ENCODE assay signal across 1 cellular context in the genomic region with DNA sequence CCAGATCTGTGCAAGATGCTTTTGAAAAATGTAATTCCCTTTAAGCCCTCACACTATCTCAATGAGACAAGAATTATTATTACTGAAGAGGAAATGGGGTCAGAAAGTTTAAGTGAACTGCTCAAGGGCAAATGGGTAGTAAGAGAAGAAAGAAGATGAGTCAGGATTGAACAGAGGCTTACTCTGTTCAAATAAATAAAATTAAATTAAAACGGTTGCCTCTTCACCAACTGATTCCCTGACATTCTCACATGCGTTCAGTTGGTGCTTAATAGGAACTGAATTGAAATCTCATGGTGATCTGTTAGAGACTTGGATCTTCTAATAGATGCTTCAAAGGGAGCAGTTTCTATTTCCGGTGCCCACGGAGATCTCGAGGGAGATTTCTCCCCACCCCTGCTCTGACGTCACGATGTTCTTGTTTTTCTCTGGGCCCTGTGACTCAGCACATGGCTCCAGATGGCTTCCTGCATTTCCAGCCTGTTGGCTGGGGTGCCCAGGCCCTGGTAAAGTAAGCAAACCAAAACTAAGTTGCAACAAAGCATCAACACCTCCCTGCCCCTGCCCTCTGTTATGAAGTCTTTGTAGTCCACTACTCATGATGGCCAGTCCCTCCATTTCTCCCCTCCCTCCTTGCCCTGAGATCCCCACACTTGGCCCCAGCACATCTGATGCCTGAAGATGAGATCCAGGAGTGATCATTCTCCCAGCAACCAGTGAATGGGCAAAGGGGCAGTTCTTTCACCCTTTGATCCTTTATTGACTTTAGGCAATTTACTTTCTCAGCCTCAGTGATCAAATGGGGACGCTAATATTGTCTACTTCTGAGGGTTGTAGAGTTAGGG.
TF ChIP-seq lines count a peak whose summit lies in the region.

No MANE protein-coding gene starts in this region.

TF ChIP-seq in K562, 482 proteins besides CTCF, POLR2A, EP300 and RAD21 (continued from another document and continues in another):
- TF ChIP-seq, protein P1, sequence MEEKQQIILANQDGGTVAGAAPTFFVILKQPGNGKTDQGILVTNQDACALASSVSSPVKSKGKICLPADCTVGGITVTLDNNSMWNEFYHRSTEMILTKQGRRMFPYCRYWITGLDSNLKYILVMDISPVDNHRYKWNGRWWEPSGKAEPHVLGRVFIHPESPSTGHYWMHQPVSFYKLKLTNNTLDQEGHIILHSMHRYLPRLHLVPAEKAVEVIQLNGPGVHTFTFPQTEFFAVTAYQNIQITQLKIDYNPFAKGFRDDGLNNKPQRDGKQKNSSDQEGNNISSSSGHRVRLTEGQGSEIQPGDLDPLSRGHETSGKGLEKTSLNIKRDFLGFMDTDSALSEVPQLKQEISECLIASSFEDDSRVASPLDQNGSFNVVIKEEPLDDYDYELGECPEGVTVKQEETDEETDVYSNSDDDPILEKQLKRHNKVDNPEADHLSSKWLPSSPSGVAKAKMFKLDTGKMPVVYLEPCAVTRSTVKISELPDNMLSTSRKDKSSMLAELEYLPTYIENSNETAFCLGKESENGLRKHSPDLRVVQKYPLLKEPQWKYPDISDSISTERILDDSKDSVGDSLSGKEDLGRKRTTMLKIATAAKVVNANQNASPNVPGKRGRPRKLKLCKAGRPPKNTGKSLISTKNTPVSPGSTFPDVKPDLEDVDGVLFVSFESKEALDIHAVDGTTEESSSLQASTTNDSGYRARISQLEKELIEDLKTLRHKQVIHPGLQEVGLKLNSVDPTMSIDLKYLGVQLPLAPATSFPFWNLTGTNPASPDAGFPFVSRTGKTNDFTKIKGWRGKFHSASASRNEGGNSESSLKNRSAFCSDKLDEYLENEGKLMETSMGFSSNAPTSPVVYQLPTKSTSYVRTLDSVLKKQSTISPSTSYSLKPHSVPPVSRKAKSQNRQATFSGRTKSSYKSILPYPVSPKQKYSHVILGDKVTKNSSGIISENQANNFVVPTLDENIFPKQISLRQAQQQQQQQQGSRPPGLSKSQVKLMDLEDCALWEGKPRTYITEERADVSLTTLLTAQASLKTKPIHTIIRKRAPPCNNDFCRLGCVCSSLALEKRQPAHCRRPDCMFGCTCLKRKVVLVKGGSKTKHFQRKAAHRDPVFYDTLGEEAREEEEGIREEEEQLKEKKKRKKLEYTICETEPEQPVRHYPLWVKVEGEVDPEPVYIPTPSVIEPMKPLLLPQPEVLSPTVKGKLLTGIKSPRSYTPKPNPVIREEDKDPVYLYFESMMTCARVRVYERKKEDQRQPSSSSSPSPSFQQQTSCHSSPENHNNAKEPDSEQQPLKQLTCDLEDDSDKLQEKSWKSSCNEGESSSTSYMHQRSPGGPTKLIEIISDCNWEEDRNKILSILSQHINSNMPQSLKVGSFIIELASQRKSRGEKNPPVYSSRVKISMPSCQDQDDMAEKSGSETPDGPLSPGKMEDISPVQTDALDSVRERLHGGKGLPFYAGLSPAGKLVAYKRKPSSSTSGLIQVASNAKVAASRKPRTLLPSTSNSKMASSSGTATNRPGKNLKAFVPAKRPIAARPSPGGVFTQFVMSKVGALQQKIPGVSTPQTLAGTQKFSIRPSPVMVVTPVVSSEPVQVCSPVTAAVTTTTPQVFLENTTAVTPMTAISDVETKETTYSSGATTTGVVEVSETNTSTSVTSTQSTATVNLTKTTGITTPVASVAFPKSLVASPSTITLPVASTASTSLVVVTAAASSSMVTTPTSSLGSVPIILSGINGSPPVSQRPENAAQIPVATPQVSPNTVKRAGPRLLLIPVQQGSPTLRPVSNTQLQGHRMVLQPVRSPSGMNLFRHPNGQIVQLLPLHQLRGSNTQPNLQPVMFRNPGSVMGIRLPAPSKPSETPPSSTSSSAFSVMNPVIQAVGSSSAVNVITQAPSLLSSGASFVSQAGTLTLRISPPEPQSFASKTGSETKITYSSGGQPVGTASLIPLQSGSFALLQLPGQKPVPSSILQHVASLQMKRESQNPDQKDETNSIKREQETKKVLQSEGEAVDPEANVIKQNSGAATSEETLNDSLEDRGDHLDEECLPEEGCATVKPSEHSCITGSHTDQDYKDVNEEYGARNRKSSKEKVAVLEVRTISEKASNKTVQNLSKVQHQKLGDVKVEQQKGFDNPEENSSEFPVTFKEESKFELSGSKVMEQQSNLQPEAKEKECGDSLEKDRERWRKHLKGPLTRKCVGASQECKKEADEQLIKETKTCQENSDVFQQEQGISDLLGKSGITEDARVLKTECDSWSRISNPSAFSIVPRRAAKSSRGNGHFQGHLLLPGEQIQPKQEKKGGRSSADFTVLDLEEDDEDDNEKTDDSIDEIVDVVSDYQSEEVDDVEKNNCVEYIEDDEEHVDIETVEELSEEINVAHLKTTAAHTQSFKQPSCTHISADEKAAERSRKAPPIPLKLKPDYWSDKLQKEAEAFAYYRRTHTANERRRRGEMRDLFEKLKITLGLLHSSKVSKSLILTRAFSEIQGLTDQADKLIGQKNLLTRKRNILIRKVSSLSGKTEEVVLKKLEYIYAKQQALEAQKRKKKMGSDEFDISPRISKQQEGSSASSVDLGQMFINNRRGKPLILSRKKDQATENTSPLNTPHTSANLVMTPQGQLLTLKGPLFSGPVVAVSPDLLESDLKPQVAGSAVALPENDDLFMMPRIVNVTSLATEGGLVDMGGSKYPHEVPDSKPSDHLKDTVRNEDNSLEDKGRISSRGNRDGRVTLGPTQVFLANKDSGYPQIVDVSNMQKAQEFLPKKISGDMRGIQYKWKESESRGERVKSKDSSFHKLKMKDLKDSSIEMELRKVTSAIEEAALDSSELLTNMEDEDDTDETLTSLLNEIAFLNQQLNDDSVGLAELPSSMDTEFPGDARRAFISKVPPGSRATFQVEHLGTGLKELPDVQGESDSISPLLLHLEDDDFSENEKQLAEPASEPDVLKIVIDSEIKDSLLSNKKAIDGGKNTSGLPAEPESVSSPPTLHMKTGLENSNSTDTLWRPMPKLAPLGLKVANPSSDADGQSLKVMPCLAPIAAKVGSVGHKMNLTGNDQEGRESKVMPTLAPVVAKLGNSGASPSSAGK (IDR thresholded peaks at IDR 0.05), result peak; percentile 83
- TF ChIP-seq EP400 (IDR thresholded peaks at IDR 0.05) (peak; percentile 62), TEAD4 (IDR thresholded peaks at IDR 0.05; ENCODE audit: low read length) (no peak; the same call in 1 of the 2 replicates), TEAD4 (CRISPR knock-in tag; IDR thresholded peaks at IDR 0.05; ENCODE audit: borderline replicate concordance) (no peak), TAF9B (IDR thresholded peaks at IDR 0.05; ENCODE audit: partially characterized antibody) (peak; percentile 45), ZNF644 (tag; IDR thresholded peaks at IDR 0.05; ENCODE audit: low read depth) (peak; percentile 81; the same call in 1 of the 2 replicates), TAF1 (IDR thresholded peaks at IDR 0.05; ENCODE audit: control insufficient read depth, extremely low read depth, insufficient read depth, low read length, severe bottlenecking) (peak; percentile 38), ZNF717 (CRISPR knock-in tag; IDR thresholded peaks at IDR 0.05) (no peak), TAF7 (tag; IDR thresholded peaks at IDR 0.05) (peak; percentile 66), ZBTB1 (CRISPR knock-in tag; IDR thresholded peaks at IDR 0.05; ENCODE audit: borderline replicate concordance, low read depth) (no peak), GABPB1 (CRISPR knock-in tag; IDR thresholded peaks at IDR 0.05) (peak; percentile 57), SMARCA4 (IDR thresholded peaks at IDR 0.05) (peak; percentile 34; the same call in 1 of the 2 replicates), E2F3 (CRISPR knock-in tag; IDR thresholded peaks at IDR 0.05) (peak; percentile 79; the same call in 1 of the 2 replicates), RBM15 (IDR thresholded peaks at IDR 0.05; ENCODE audit: insufficient read depth, low read length) (no peak), ATF7 (IDR thresholded peaks at IDR 0.05) (peak; percentile 86), PPARD (CRISPR knock-in tag; IDR thresholded peaks at IDR 0.05) (no peak), POLR2B (IDR thresholded peaks at IDR 0.05; ENCODE audit: low read depth, partially characterized antibody) (no peak), C11orf30 (IDR thresholded peaks at IDR 0.05; ENCODE audit: low read depth) (peak; percentile 85), BRCA1 (IDR thresholded peaks at IDR 0.05) (no peak), BRCA1 (CRISPR knock-in tag; IDR thresholded peaks at IDR 0.05) (no peak), ZFPM2 (CRISPR knock-in tag; IDR thresholded peaks at IDR 0.05) (0 out of 2 replicates have a peak, but pooled peaks have one; percentile 63), MTA1 (IDR thresholded peaks at IDR 0.05; ENCODE audit: borderline replicate concordance) (peak; percentile 75), ETV1 (tag; conservative IDR thresholded peaks at IDR 0.05; ENCODE audit: low read depth) (peak; percentile 93), STAG1 (CRISPR knock-in tag; IDR thresholded peaks at IDR 0.05; ENCODE audit: borderline replicate concordance) (no peak), EGR1 (conservative IDR thresholded peaks at IDR 0.05) (peak; percentile 55), YY1 (IDR thresholded peaks at IDR 0.05; ENCODE audit: borderline replicate concordance in 1 of 3, control insufficient read depth in 1 of 3, extremely low read depth in 1 of 3, insufficient read depth in 3 of 3, insufficient read length in 1 of 3, insufficient replicate concordance in 2 of 3, low read depth in 1 of 3, low read length in 2 of 3) (peak in 1 of 3 experiments; percentile 56), TEAD1 (CRISPR knock-in tag; IDR thresholded peaks at IDR 0.05) (peak in 1 of 2 experiments; percentile 59; a peak in 1 of 4 replicates), MAFF (IDR thresholded peaks at IDR 0.05; ENCODE audit: low read length) (peak; percentile 72), ZSCAN32 (CRISPR knock-in tag; IDR thresholded peaks at IDR 0.05) (no peak), POLR2AphosphoS2 (IDR thresholded peaks at IDR 0.05; ENCODE audit: low read length) (no peak), DACH1 (IDR thresholded peaks at IDR 0.05; ENCODE audit: partially characterized antibody) (peak; percentile 6), BCL6 (CRISPR knock-in tag; IDR thresholded peaks at IDR 0.05) (0 out of 2 replicates have a peak, but pooled peaks have one; percentile 50), ZNF766 (CRISPR knock-in tag; conservative IDR thresholded peaks at IDR 0.05) (peak; percentile 44; the same call in 1 of the 2 replicates), TCF7L2 (IDR thresholded peaks at IDR 0.05; ENCODE audit: low read depth, low read length) (no peak), ETS2 (tag; IDR thresholded peaks at IDR 0.05; ENCODE audit: borderline replicate concordance, poor library complexity, severe bottlenecking) (no peak), MIER1 (IDR thresholded peaks at IDR 0.05; ENCODE audit: low read depth) (no peak; the same call in 1 of the 2 replicates)
- TF ChIP-seq, protein P2, sequence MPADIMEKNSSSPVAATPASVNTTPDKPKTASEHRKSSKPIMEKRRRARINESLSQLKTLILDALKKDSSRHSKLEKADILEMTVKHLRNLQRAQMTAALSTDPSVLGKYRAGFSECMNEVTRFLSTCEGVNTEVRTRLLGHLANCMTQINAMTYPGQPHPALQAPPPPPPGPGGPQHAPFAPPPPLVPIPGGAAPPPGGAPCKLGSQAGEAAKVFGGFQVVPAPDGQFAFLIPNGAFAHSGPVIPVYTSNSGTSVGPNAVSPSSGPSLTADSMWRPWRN (IDR thresholded peaks at IDR 0.05; ENCODE audit: low read depth), result no peak
- TF ChIP-seq, protein P3, sequence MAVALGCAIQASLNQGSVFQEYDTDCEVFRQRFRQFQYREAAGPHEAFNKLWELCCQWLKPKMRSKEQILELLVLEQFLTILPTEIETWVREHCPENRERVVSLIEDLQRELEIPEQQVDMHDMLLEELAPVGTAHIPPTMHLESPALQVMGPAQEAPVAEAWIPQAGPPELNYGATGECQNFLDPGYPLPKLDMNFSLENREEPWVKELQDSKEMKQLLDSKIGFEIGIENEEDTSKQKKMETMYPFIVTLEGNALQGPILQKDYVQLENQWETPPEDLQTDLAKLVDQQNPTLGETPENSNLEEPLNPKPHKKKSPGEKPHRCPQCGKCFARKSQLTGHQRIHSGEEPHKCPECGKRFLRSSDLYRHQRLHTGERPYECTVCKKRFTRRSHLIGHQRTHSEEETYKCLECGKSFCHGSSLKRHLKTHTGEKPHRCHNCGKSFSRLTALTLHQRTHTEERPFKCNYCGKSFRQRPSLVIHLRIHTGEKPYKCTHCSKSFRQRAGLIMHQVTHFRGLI (CRISPR knock-in tag; IDR thresholded peaks at IDR 0.05), result peak; percentile 81; the same call in 1 of the 2 replicates
- TF ChIP-seq, protein P4, sequence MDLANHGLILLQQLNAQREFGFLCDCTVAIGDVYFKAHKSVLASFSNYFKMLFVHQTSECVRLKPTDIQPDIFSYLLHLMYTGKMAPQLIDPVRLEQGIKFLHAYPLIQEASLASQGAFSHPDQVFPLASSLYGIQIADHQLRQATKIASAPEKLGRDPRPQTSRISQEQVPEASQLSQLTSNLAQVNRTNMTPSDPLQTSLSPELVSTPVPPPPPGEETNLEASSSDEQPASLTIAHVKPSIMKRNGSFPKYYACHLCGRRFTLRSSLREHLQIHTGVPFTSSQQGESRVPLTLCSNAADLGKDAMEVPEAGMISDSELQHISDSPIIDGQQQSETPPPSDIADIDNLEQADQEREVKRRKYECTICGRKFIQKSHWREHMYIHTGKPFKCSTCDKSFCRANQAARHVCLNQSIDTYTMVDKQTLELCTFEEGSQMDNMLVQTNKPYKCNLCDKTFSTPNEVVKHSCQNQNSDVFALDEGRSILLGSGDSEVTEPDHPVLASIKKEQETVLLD (IDR thresholded peaks at IDR 0.05), result peak; percentile 24; the same call in 1 of the 2 replicates
- TF ChIP-seq, protein P5, sequence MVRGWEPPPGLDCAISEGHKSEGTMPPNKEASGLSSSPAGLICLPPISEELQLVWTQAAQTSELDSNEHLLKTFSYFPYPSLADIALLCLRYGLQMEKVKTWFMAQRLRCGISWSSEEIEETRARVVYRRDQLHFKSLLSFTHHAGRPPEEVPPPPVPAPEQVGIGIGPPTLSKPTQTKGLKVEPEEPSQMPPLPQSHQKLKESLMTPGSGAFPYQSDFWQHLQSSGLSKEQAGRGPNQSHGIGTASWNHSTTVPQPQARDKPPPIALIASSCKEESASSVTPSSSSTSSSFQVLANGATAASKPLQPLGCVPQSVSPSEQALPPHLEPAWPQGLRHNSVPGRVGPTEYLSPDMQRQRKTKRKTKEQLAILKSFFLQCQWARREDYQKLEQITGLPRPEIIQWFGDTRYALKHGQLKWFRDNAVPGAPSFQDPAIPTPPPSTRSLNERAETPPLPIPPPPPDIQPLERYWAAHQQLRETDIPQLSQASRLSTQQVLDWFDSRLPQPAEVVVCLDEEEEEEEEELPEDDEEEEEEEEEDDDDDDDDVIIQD (CRISPR knock-in tag; IDR thresholded peaks at IDR 0.05), result no peak
